ENCODE assay signal across 20 cellular contexts in genomic region chr19:50480281-50481111, GRCh38. TPM values are rescaled to one million over a fixed set of nuclear protein-coding genes. Genes with fewer than 3 reads are reported as not detected.
DNase-seq lines count a peak whose midpoint lies in the region; ATAC-seq, FAIRE-seq and TF ChIP-seq lines count a peak whose summit lies in the region.
"Had no signal": no experiment of that assay in that cellular context is flagged by ENCODE, and none has a peak within 500 bp of the region (broad histone marks: within the 10 kb centered on the region; RNA-seq: fewer than 3 reads in every experiment).

No MANE protein-coding gene starts in this region.

- H3K27ac ChIP-seq in heart right ventricle (no peak overlapping the region), GM12878 (ENCODE audit: control insufficient read depth, insufficient read depth) (no peak overlapping the region), upper lobe of right lung (no peak overlapping the region), ovary (no peak overlapping the region)
- H3K27ac ChIP-seq: HL-60, RWPE1 had no signal

- POLR2A ChIA-PET in GM12878 (lab: Charles Lee) = no interaction called here

- TF ChIP-seq POLR2A in GM12878 (IDR thresholded peaks at IDR 0.05; ENCODE audit: low read depth, low read length) = peak; percentile 11; the same call in 1 of the 2 replicates
- TF ChIP-seq POLR2A in ovary (IDR thresholded peaks at IDR 0.05) = no peak

- RAD21 ChIA-PET in GM12878 (lab: Charles Lee; ENCODE audit: unreplicated experiment) = no interaction called here

- peak; percentile 21 for DNase-seq in left ventricle myocardium superior
- DNase-seq in heart right ventricle = no peak
- no peak for DNase-seq in GM12878 (ENCODE audit: low read depth, low spot score)
- DNase-seq in memory B cell (ENCODE audit: low spot score in 2 of 2) = no peak
- DNase-seq in upper lobe of right lung = peak; percentile 63
- no peak for DNase-seq in ovary
- DNase-seq: CD4-positive, CD25-positive, alpha-beta regulatory T cell; EL; H7; MV-4-11; NCI-H1417 treated with DMSO at 0.1 percent for 48 hours; NCI-H1930; NCI-H2171; NCI-H774; PC-3 had no signal

- H3K27ac Mint-ChIP-seq in memory B cell = peak overlapping the region; percentile 76

- H2AFZ ChIP-seq in GM12878 (ENCODE audit: control insufficient read depth, low read depth, low read length) = no peak overlapping the region

- H3K36me3 ChIP-seq in heart right ventricle = peaks cover 0 to 72% (median 19%) of the 10 kb centered on the region in 9 donors
- H3K36me3 ChIP-seq in GM12878 (ENCODE audit: control insufficient read depth in 2 of 2, insufficient read depth in 2 of 2, low read length in 1 of 2) = peaks cover 12 to 21% of the 10 kb centered on the region in 2 experiments; a peak in 3 of 4 replicates
- peaks cover 57% of the 10 kb centered on the region for H3K36me3 ChIP-seq in upper lobe of right lung
- no peaks in the 10 kb centered on the region for H3K36me3 ChIP-seq in ovary

- H3K4me2 ChIP-seq in GM12878 (ENCODE audit: control insufficient read depth, insufficient read depth) = no peak overlapping the region

- no peak for ATAC-seq in left ventricle myocardium superior
- no peak for ATAC-seq in heart right ventricle
- ATAC-seq in GM12878 = no peak
- ATAC-seq in memory B cell (ENCODE audit: low read depth) = no peak
- no peak for ATAC-seq in upper lobe of right lung
- ATAC-seq in HG02973 (IDR thresholded peaks at IDR 0.05; ENCODE audit: unreplicated experiment) = no peak
- ATAC-seq: PC-3 had no signal

- in situ Hi-C loops in GM12878 (cut with MboI) = no loop called here

- no peak overlapping the region for H3K9ac ChIP-seq in GM12878 (ENCODE audit: control insufficient read depth, insufficient read depth, low read length)

- no TSS peak for BruUV-seq in GM12878 (replicated peaks; lab: Mats Ljungman, UMichigan)

- H3K4me1 Mint-ChIP-seq in memory B cell = peaks cover 26% of the 10 kb centered on the region

- TF ChIP-seq EP300 in GM12878 (IDR thresholded peaks at IDR 0.05; ENCODE audit: borderline replicate concordance in 1 of 2, control insufficient read depth in 1 of 2, low read depth in 2 of 2, low read length in 2 of 2) (no peak), ovary (IDR thresholded peaks at IDR 0.05) (no peak)

- H3K4me3 ChIP-seq in heart right ventricle (no peak overlapping the region), GM12878 (no peak overlapping the region), upper lobe of right lung (no peak overlapping the region), ovary (no peak overlapping the region)

- H3K9me3 Mint-ChIP-seq in memory B cell = no peaks in the 10 kb centered on the region
- H3K9me3 Mint-ChIP-seq: CD4-positive, CD25-positive, alpha-beta regulatory T cell had no signal

- peaks cover 25% of the 10 kb centered on the region for H3K36me3 Mint-ChIP-seq in memory B cell

- H3K27me3 ChIP-seq in heart right ventricle (no peaks in the 10 kb centered on the region), GM12878 (replicated peaks in 1 of 2; ENCODE audit: control insufficient read depth in 2 of 2, insufficient read depth in 2 of 2, low read length in 1 of 2) (no peaks in the 10 kb centered on the region), upper lobe of right lung (no peaks in the 10 kb centered on the region), ovary (no peaks in the 10 kb centered on the region)

- 93 to 95% methylated on average over 30 to 37 of the region's 37 CpGs for whole genome bisulfite sequencing in heart right ventricle, 2 donors
- 90% methylated on average over 32 of the region's 37 CpGs for WGBS in GM12878 (ENCODE audit: insufficient coverage, insufficient replicate concordance, low lambda C conversion rate, missing lambda C conversion rate)
- 84 to 88% (median 88%) methylated on average over 36 to 37 of the region's 37 CpGs for WGBS in ovary, 3 donors

- H3K4me3 Mint-ChIP-seq in memory B cell = no peak overlapping the region

- H3K79me2 ChIP-seq in GM12878 (ENCODE audit: control insufficient read depth, insufficient read depth, low read length) = peaks cover 22% of the 10 kb centered on the region

- CTCF ChIA-PET in GM12878 (lab: Yijun Ruan, JAX) = no interaction called here

- intact Hi-C loops in left ventricle myocardium superior (cut with micrococcal nuclease) = no loop called here
- intact Hi-C loops in heart right ventricle (cut with DNase I) = no loop called here
- intact Hi-C loops in GM12878 (cut with micrococcal nuclease; ENCODE audit: unreplicated experiment) = no loop called here
- intact Hi-C loops in upper lobe of right lung (cut with DNase I) = no loop called here
- intact Hi-C loops in ovary (cut with DNase I) = no loop called here

- SMC1A ChIA-PET in GM12878 (lab: Charles Lee; ENCODE audit: uncharacterized antibody, unreplicated experiment) = no interaction called here

- H3K27me3 Mint-ChIP-seq in memory B cell = no peaks in the 10 kb centered on the region

- no peak for FAIRE-seq in GM12878 (lab: Jason Lieb, UNC)
- FAIRE-seq: HTR-8/SVneo had no signal

- no peaks in the 10 kb centered on the region for H3K9me3 ChIP-seq in heart right ventricle
- H3K9me3 ChIP-seq in GM12878 (replicated peaks; ENCODE audit: control insufficient read depth, insufficient read depth, low read length) = peaks cover 6% of the 10 kb centered on the region; the same call in 2 of the 3 replicates
- H3K9me3 ChIP-seq in upper lobe of right lung = no peaks in the 10 kb centered on the region
- H3K9me3 ChIP-seq in ovary = no peaks in the 10 kb centered on the region

- TF ChIP-seq RAD21 in GM12878 (IDR thresholded peaks at IDR 0.05; ENCODE audit: insufficient read depth, low read depth, low read length) = no peak

- H3K4me1 ChIP-seq in heart right ventricle = peaks cover 5 to 30% (median 19%) of the 10 kb centered on the region in 9 donors
- H3K4me1 ChIP-seq in GM12878 (ENCODE audit: control insufficient read depth, insufficient read depth, low read length) = no peaks in the 10 kb centered on the region
- peaks cover 16% of the 10 kb centered on the region for H3K4me1 ChIP-seq in upper lobe of right lung
- peaks cover 15% of the 10 kb centered on the region for H3K4me1 ChIP-seq in ovary (ENCODE audit: insufficient read depth)

- no peaks in the 10 kb centered on the region for H4K20me1 ChIP-seq in GM12878 (ENCODE audit: control insufficient read depth, insufficient read depth)

- TF ChIP-seq CTCF in heart right ventricle (IDR thresholded peaks at IDR 0.05) (no peak), GM12878 (IDR thresholded peaks at IDR 0.05 in 2 of 3, conservative IDR thresholded peaks at IDR 0.05 in 1 of 3; ENCODE audit: control insufficient read depth in 2 of 3, extremely low read depth in 1 of 3, insufficient read depth in 1 of 3, low read depth in 3 of 3, low read length in 3 of 3) (no peak), upper lobe of right lung (IDR thresholded peaks at IDR 0.05) (no peak), ovary (IDR thresholded peaks at IDR 0.05) (no peak)

RNA-seq across cellular contexts. Expression of gene GARIN5A, which starts 3.8 kb away (rescaled TPM):
- 1.2 TPM for total RNA-seq in left ventricle myocardium superior
- 1 to 10 TPM; 1.2 to 4.3 (median 2.0) TPM for total RNA-seq in heart right ventricle
- 1 to 10 TPM; 1.5 to 1.8 TPM for polyA plus RNA-seq in heart right ventricle
- not detected in 2 replicates for total RNA-seq in GM12878 (2013; cell fraction: nucleolus; rRNA removed)
- 0.22 TPM in 1 of 2 replicates, not detected in the other for total RNA-seq in GM12878 (2014; rRNA removed)
- not detected in 2 replicates for total RNA-seq in GM12878 (2014; rRNA removed; fragmentation: Illumina TruSeq; extraction: Trizol)
- 0.37 TPM in 1 of 2 replicates, not detected in the other for total RNA-seq in GM12878 (2021)
- not detected for polyA plus RNA-seq in GM12878 (2011; ENCODE audit: low read depth)
- 0.22 TPM in 1 of 2 replicates, not detected in the other for polyA plus RNA-seq in GM12878 (2011; rRNA removed)
- polyA plus RNA-seq in GM12878 (2011; cell fraction: cytosol; rRNA removed) = 0.23 and 0.36 TPM in 2 replicates
- polyA plus RNA-seq in GM12878 (2011; cell fraction: nucleus; rRNA removed) = 0.19 and 0.42 TPM in 2 replicates
- 0.27 and 0.57 TPM in 2 replicates for polyA plus RNA-seq in GM12878 (2012)
- polyA plus RNA-seq in GM12878 (2014; fragmentation: Illumina TruSeq; extraction: Trizol) = not detected in 2 replicates
- under 1 TPM in 1 of 2 experiments, not detected in 1; 0.18 TPM for polyA plus RNA-seq in GM12878 (2014; fragmentation: Nextera tagmentation; extraction: Ambion mirVana)
- 0.53 TPM in 1 of 2 replicates, not detected in the other for polyA plus RNA-seq in GM12878 (2014; rRNA removed)
- 1 to 10 TPM in 1 of 2 experiments, under 1 TPM in 1; 0.25 to 1.2 TPM for polyA plus RNA-seq in GM12878 (2016; fragmentation: Nextera tagmentation; extraction: Ambion mirVana)
- polyA minus RNA-seq in GM12878 (2011; rRNA and poly(A)+ RNA removed) = not detected in 2 replicates
- not detected in 2 replicates for polyA minus RNA-seq in GM12878 (2011; cell fraction: cytosol; rRNA and poly(A)+ RNA removed)
- polyA minus RNA-seq in GM12878 (2011; cell fraction: nucleus; rRNA and poly(A)+ RNA removed) = 0.24 TPM in 1 of 2 replicates, not detected in the other
- total RNA-seq in upper lobe of right lung = 3.8 TPM
- 10 to 100 TPM in 1 of 7 donors, 1 to 10 TPM in 6; 2.1 to 10.3 (median 3.3) TPM for total RNA-seq in ovary
- 1 to 10 TPM in 1 of 2 donors, under 1 TPM in 1; 0.47 to 4.3 TPM for polyA plus RNA-seq in ovary

RNA-seq across cellular contexts. Expression of gene EMC10, which starts 4.2 kb away (rescaled TPM):
- 79.5 TPM for total RNA-seq in left ventricle myocardium superior
- 100 to 1,000 TPM in 3 of 10 donors, 10 to 100 TPM in 7; 73.6 to 152 (median 88.9) TPM for total RNA-seq in heart right ventricle
- polyA plus RNA-seq in heart right ventricle = 100 to 1,000 TPM in 1 of 2 donors, 10 to 100 TPM in 1; 84.3 to 113 TPM
- total RNA-seq in GM12878 (2013; cell fraction: nucleolus; rRNA removed) = 42.5 and 52.8 TPM in 2 replicates
- 62.4 and 66.3 TPM in 2 replicates for total RNA-seq in GM12878 (2014; rRNA removed)
- total RNA-seq in GM12878 (2014; rRNA removed; fragmentation: Illumina TruSeq; extraction: Trizol) = 24.2 and 26.3 TPM in 2 replicates
- 76.2 and 77.3 TPM in 2 replicates for total RNA-seq in GM12878 (2021)
- polyA plus RNA-seq in GM12878 (2011; ENCODE audit: low read depth) = 14.2 TPM
- polyA plus RNA-seq in GM12878 (2011; rRNA removed) = 13.8 and 22.4 TPM in 2 replicates
- 35.6 and 58.6 TPM in 2 replicates for polyA plus RNA-seq in GM12878 (2011; cell fraction: cytosol; rRNA removed)
- 37.5 and 53.5 TPM in 2 replicates for polyA plus RNA-seq in GM12878 (2011; cell fraction: nucleus; rRNA removed)
- 37.3 and 50.5 TPM in 2 replicates for polyA plus RNA-seq in GM12878 (2012)
- polyA plus RNA-seq in GM12878 (2014; fragmentation: Illumina TruSeq; extraction: Trizol) = 3.5 and 18.2 TPM in 2 replicates
- polyA plus RNA-seq in GM12878 (2014; fragmentation: Nextera tagmentation; extraction: Ambion mirVana) = 1 to 10 TPM; 2.5 to 5.5 TPM
- 61.0 and 69.1 TPM in 2 replicates for polyA plus RNA-seq in GM12878 (2014; rRNA removed)
- polyA plus RNA-seq in GM12878 (2016; fragmentation: Nextera tagmentation; extraction: Ambion mirVana) = 1 to 10 TPM; 6.8 to 8.9 TPM
- polyA minus RNA-seq in GM12878 (2011; rRNA and poly(A)+ RNA removed) = 7.5 and 15.2 TPM in 2 replicates
- polyA minus RNA-seq in GM12878 (2011; cell fraction: cytosol; rRNA and poly(A)+ RNA removed) = 14.3 and 14.5 TPM in 2 replicates
- 6.5 and 20.3 TPM in 2 replicates for polyA minus RNA-seq in GM12878 (2011; cell fraction: nucleus; rRNA and poly(A)+ RNA removed)
- 103 TPM for total RNA-seq in upper lobe of right lung
- 100 to 1,000 TPM in 3 of 7 donors, 10 to 100 TPM in 4; 50.4 to 132 (median 96.7) TPM for total RNA-seq in ovary
- 100 to 1,000 TPM in 1 of 2 donors, 10 to 100 TPM in 1; 27.6 to 113 TPM for polyA plus RNA-seq in ovary

RNA-seq across cellular contexts. Expression of gene JOSD2, which starts 30.5 kb away (rescaled TPM):
- total RNA-seq in left ventricle myocardium superior = 35.2 TPM
- 10 to 100 TPM; 13.3 to 42.3 (median 25.2) TPM for total RNA-seq in heart right ventricle
- 10 to 100 TPM; 64.0 to 69.6 TPM for polyA plus RNA-seq in heart right ventricle
- 0.81 TPM in 1 of 2 replicates, not detected in the other for total RNA-seq in GM12878 (2013; cell fraction: nucleolus; rRNA removed)
- total RNA-seq in GM12878 (2014; rRNA removed) = 17.0 and 21.0 TPM in 2 replicates
- total RNA-seq in GM12878 (2014; rRNA removed; fragmentation: Illumina TruSeq; extraction: Trizol) = 3.1 and 3.9 TPM in 2 replicates
- total RNA-seq in GM12878 (2021) = 22.7 and 24.5 TPM in 2 replicates
- polyA plus RNA-seq in GM12878 (2011; ENCODE audit: low read depth) = 7.5 TPM
- polyA plus RNA-seq in GM12878 (2011; rRNA removed) = 2.1 and 4.9 TPM in 2 replicates
- 10.3 and 22.0 TPM in 2 replicates for polyA plus RNA-seq in GM12878 (2011; cell fraction: cytosol; rRNA removed)
- polyA plus RNA-seq in GM12878 (2011; cell fraction: nucleus; rRNA removed) = 9.3 and 12.4 TPM in 2 replicates
- 17.2 and 19.2 TPM in 2 replicates for polyA plus RNA-seq in GM12878 (2012)
- polyA plus RNA-seq in GM12878 (2014; fragmentation: Illumina TruSeq; extraction: Trizol) = 0.91 TPM in 1 of 2 replicates, not detected in the other
- 1 to 10 TPM; 1.0 to 1.6 TPM for polyA plus RNA-seq in GM12878 (2014; fragmentation: Nextera tagmentation; extraction: Ambion mirVana)
- polyA plus RNA-seq in GM12878 (2014; rRNA removed) = 23.8 and 26.3 TPM in 2 replicates
- polyA plus RNA-seq in GM12878 (2016; fragmentation: Nextera tagmentation; extraction: Ambion mirVana) = 10 to 100 TPM; 25.1 to 26.7 TPM
- 0.29 and 3.0 TPM in 2 replicates for polyA minus RNA-seq in GM12878 (2011; rRNA and poly(A)+ RNA removed)
- 2.0 and 4.8 TPM in 2 replicates for polyA minus RNA-seq in GM12878 (2011; cell fraction: cytosol; rRNA and poly(A)+ RNA removed)
- polyA minus RNA-seq in GM12878 (2011; cell fraction: nucleus; rRNA and poly(A)+ RNA removed) = 2.1 and 6.8 TPM in 2 replicates
- 34.7 TPM for total RNA-seq in upper lobe of right lung
- total RNA-seq in ovary = 10 to 100 TPM; 15.0 to 28.9 (median 21.8) TPM
- 10 to 100 TPM in 1 of 2 donors, not detected in 1; 42.5 TPM for polyA plus RNA-seq in ovary

RNA-seq across cellular contexts. Expression of gene ASPDH, which starts 33.2 kb away (rescaled TPM):
- total RNA-seq in left ventricle myocardium superior (not detected), heart right ventricle (not detected), GM12878 (2014; rRNA removed) (not detected in 2 replicates), GM12878 (2014; rRNA removed; fragmentation: Illumina TruSeq; extraction: Trizol) (not detected in 2 replicates), GM12878 (2021) (not detected in 2 replicates), upper lobe of right lung (not detected), ovary (not detected)
- polyA plus RNA-seq in heart right ventricle (not detected), GM12878 (2011; rRNA removed) (not detected in 2 replicates), GM12878 (2014; fragmentation: Illumina TruSeq; extraction: Trizol) (not detected in 2 replicates), GM12878 (2014; fragmentation: Nextera tagmentation; extraction: Ambion mirVana) (not detected), GM12878 (2014; rRNA removed) (not detected in 2 replicates), GM12878 (2016; fragmentation: Nextera tagmentation; extraction: Ambion mirVana) (not detected), ovary (not detected)
- not detected in 2 replicates for total RNA-seq in GM12878 (2013; cell fraction: nucleolus; rRNA removed)
- polyA plus RNA-seq in GM12878 (2011; ENCODE audit: low read depth) = not detected
- not detected in 2 replicates for polyA plus RNA-seq in GM12878 (2011; cell fraction: cytosol; rRNA removed)
- polyA plus RNA-seq in GM12878 (2011; cell fraction: nucleus; rRNA removed) = not detected in 2 replicates
- 0.41 and 0.87 TPM in 2 replicates for polyA plus RNA-seq in GM12878 (2012)
- polyA minus RNA-seq in GM12878 (2011; rRNA and poly(A)+ RNA removed) = not detected in 2 replicates
- not detected in 2 replicates for polyA minus RNA-seq in GM12878 (2011; cell fraction: cytosol; rRNA and poly(A)+ RNA removed)
- not detected in 2 replicates for polyA minus RNA-seq in GM12878 (2011; cell fraction: nucleus; rRNA and poly(A)+ RNA removed)
- total RNA-seq: CD4-positive, CD25-positive, alpha-beta regulatory T cell; H7; NCI-H460; PC-3 had no signal
- polyA plus RNA-seq: CD4-positive, CD25-positive, alpha-beta regulatory T cell had no signal

RNA-seq across cellular contexts. Expression of gene MYBPC2, which starts 47.8 kb away (rescaled TPM):
- total RNA-seq in left ventricle myocardium superior (0.12 TPM), heart right ventricle (under 1 TPM in 2 of 10 donors, not detected in 8; 0.13 to 0.35 TPM), GM12878 (2014; rRNA removed) (0.49 and 0.51 TPM in 2 replicates), GM12878 (2014; rRNA removed; fragmentation: Illumina TruSeq; extraction: Trizol) (0.37 and 0.67 TPM in 2 replicates), GM12878 (2021) (0.90 and 1.4 TPM in 2 replicates), upper lobe of right lung (0.12 TPM), ovary (under 1 TPM in 3 of 7 donors, not detected in 4; 0.05 to 0.12 (median 0.08) TPM)
- polyA plus RNA-seq in heart right ventricle (under 1 TPM in 1 of 2 donors, not detected in 1; 0.01 TPM), GM12878 (2011; rRNA removed) (0.06 and 0.15 TPM in 2 replicates), GM12878 (2014; fragmentation: Illumina TruSeq; extraction: Trizol) (0.56 and 0.73 TPM in 2 replicates), GM12878 (2014; fragmentation: Nextera tagmentation; extraction: Ambion mirVana) (under 1 TPM; 0.09 to 0.10 TPM), GM12878 (2014; rRNA removed) (0.65 and 0.72 TPM in 2 replicates), GM12878 (2016; fragmentation: Nextera tagmentation; extraction: Ambion mirVana) (1 to 10 TPM; 1.9 to 2.6 TPM), ovary (under 1 TPM in 1 of 2 donors, not detected in 1; 0.28 TPM)
- 0.42 and 0.54 TPM in 2 replicates for total RNA-seq in GM12878 (2013; cell fraction: nucleolus; rRNA removed)
- polyA plus RNA-seq in GM12878 (2011; ENCODE audit: low read depth) = 0.70 TPM
- 0.21 and 0.33 TPM in 2 replicates for polyA plus RNA-seq in GM12878 (2011; cell fraction: cytosol; rRNA removed)
- polyA plus RNA-seq in GM12878 (2011; cell fraction: nucleus; rRNA removed) = 0.56 and 0.58 TPM in 2 replicates
- 1.8 and 2.0 TPM in 2 replicates for polyA plus RNA-seq in GM12878 (2012)
- polyA minus RNA-seq in GM12878 (2011; rRNA and poly(A)+ RNA removed) = 0.10 and 0.15 TPM in 2 replicates
- polyA minus RNA-seq in GM12878 (2011; cell fraction: cytosol; rRNA and poly(A)+ RNA removed) = not detected in 2 replicates
- polyA minus RNA-seq in GM12878 (2011; cell fraction: nucleus; rRNA and poly(A)+ RNA removed) = 0.12 TPM in 1 of 2 replicates, not detected in the other
- total RNA-seq: NCI-H460, PC-3 had no signal

Comparison
In these comparisons a context has a peak if more than half of its experiments do, and no peak if none do; other contexts are left out.
1. DNase-seq: peak in left ventricle myocardium superior (single experiment) and upper lobe of right lung (single experiment); none in heart right ventricle (0 of 2), GM12878 (single experiment), memory B cell (0 of 2) and ovary (0 of 5).